ENCODE assay signal across 12 cellular contexts in the genomic region with DNA sequence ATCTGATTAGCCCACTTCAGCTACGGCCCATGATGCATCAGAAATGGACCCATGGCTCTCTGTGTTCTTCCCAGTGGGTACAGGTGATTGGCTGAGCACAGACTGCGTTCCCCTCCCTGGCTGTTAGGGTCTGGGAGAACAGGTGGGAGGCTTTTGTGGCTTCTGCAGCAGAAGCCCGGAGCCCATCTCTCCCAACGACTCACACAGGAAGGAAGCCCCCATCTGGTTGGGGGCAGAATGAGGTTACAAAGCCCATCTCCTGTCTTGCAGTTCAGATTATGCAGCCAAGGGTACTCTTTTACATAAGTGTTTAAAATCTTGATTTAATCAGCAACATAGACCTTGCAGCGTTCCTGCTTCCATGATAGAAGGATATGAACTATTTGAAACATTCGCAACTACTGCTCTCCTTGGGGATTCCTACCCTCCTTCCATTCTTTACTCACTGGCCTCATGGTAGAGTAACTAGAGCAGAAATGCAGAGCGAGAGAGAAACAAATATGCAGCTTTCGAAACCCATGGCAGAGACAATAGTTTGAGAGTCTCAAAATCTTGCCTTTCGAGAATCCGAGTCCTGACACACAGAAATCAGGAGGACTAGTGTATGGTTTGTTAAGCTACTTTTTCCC.
"Had no signal": no experiment of that assay in that cellular context is flagged by ENCODE, and none has a peak within 500 bp of the region (broad histone marks: within the 10 kb centered on the region; RNA-seq: fewer than 3 reads in every experiment).

No MANE protein-coding gene starts in this region.

- ATAC-seq: activated CD8-positive, alpha-beta memory T cell treated with anti-CD3 and anti-CD28 coated beads, Interleukin-2, amount 10 ng/mL, durations not matched to agents 7 days and 5 days; activated T-cell treated with anti-CD3 and anti-CD28 coated beads, Interleukin-2, amount 50 U/mL, for 4 hours; foreskin keratinocyte; left lobe of liver; pancreas; stimulated activated naive CD8-positive, alpha-beta T cell treated with anti-CD3 and anti-CD28 coated beads, Interleukin-15, Interleukin-2, amounts not matched to agents 100 U/mL and 50 U/mL, for 24 hours had no signal

- H3K36me3 ChIP-seq: pancreas, suprapubic skin had no signal

- H3K36me3 Mint-ChIP-seq: activated CD8-positive, alpha-beta memory T cell treated with anti-CD3 and anti-CD28 coated beads, Interleukin-2, amount 10 ng/mL, durations not matched to agents 7 days and 5 days had no signal

- H3K9me3 ChIP-seq: pancreas, suprapubic skin had no signal

- H3K27ac ChIP-seq: foreskin keratinocyte, pancreas, suprapubic skin had no signal

- H3K4me3 ChIP-seq: pancreas, suprapubic skin had no signal

- H3K27me3 ChIP-seq: pancreas, suprapubic skin had no signal

- DNase-seq: activated CD4-positive, CD25-positive, alpha-beta regulatory T cell; activated CD8-positive, alpha-beta memory T cell treated with anti-CD3 and anti-CD28 coated beads, Interleukin-2, amount 10 ng/mL, durations not matched to agents 7 days and 5 days; activated effector memory CD4-positive, alpha-beta T cell treated with anti-CD3 and anti-CD28 coated beads, Interleukin-2, amount 50 U/mL, for 16 hours; activated T-cell treated with anti-CD3 and anti-CD28 coated beads, Interleukin-2, amount 50 U/mL, for 4 hours; foreskin keratinocyte; islet precursor cell; pancreas; stimulated activated CD4-positive, alpha-beta T cell treated with anti-CD3 and anti-CD28 coated beads, Interleukin-12 subunit alpha, Interleukin-12 subunit beta, amount 100 ng/mL, for 4 hours; stimulated activated naive CD8-positive, alpha-beta T cell treated with anti-CD3 and anti-CD28 coated beads, Interleukin-15, Interleukin-2, amounts not matched to agents 100 U/mL and 50 U/mL, for 24 hours; T-helper 2 cell had no signal

- H3K9me3 Mint-ChIP-seq: activated T-cell treated with anti-CD3 and anti-CD28 coated beads, Interleukin-2, amount 50 U/mL, for 4 hours had no signal

- H3K4me1 ChIP-seq: foreskin keratinocyte, pancreas had no signal

- H3K27ac Mint-ChIP-seq: activated CD8-positive, alpha-beta memory T cell treated with anti-CD3 and anti-CD28 coated beads, Interleukin-2, amount 10 ng/mL, durations not matched to agents 7 days and 5 days had no signal
